In the genomic region with DNA sequence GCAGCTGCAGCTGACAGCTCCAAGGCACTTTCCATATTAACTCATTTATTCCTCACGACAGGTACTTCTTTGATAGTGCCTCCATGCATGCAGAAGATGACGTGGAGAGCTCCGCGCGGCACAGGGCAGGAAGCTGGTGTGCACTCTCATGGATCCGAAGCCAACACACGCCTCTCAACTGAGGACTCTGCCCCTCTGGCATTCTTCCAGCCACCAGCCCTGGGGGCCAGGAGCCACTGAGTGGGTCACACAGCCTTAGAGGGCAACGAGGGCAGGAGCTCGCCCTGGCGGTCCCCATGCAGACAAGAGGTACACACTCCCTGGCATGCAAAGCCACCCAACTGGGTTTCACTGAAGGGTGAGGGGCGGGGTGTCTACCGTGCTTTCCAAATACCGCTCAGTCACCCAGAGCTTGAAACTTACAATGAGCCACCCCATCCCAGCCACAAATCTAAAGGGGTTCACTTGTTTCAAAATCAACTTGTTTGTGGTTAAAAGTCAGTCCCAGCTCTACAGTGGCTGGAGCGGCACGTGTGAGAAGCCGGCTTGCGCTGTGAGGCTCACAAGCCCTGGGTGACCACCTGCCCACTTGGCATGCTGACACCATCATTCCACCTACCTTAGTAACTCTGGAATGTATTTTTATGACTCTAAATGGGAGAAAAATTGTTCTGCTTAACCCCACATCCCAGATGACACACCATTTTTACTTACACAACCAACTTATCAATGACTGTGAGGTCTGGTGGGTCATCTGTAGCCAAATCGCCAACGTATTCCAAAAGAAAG, we compare ENCODE assay signal across 26 cellular contexts. TPM values are rescaled to one million over a fixed set of nuclear protein-coding genes. Genes with fewer than 3 reads are reported as not detected.
DNase-seq lines count a peak whose midpoint lies in the region; ATAC-seq and TF ChIP-seq lines count a peak whose summit lies in the region.
"Had no signal": no experiment of that assay in that cellular context is flagged by ENCODE, and none has a peak within 500 bp of the region (broad histone marks: within the 10 kb centered on the region; RNA-seq: fewer than 3 reads in every experiment).

No MANE protein-coding gene starts in this region.

- H3K14ac ChIP-seq in IMR-90 (replicated peaks; ENCODE audit: low read depth, low read length), result no peak overlapping the region

- in situ Hi-C loops in IMR-90 (cut with MboI; ENCODE audit: low sequenced_read_pairs), result no loop called here

- TF ChIP-seq POLR2A in IMR-90 (IDR thresholded peaks at IDR 0.05; ENCODE audit: low read depth, low read length) (no peak), spleen (IDR thresholded peaks at IDR 0.05) (no peak)

- no peak overlapping the region for H3K9ac ChIP-seq in IMR-90 (ENCODE audit: low read depth, low read length)
- H3K9ac ChIP-seq in endodermal cell (ENCODE audit: extremely low read depth, low read length, poor library complexity, severe bottlenecking), result no peak overlapping the region
- H3K9ac ChIP-seq: SK-N-SH had no signal

- H3K27ac ChIP-seq in IMR-90 (ENCODE audit: insufficient read depth, low read length) (no peak overlapping the region), endodermal cell (ENCODE audit: low read depth, low read length) (no peak overlapping the region), spleen (no peak overlapping the region)
- H3K27ac ChIP-seq: neutrophil, prostate gland, testis, uterus had no signal

- no peak overlapping the region for H2BK5ac ChIP-seq in IMR-90 (ENCODE audit: low read depth, low read length, poor library complexity, severe bottlenecking)

- no peak for TF ChIP-seq RAD21 in IMR-90 (IDR thresholded peaks at IDR 0.05; ENCODE audit: low read length)

- H2BK120ac ChIP-seq in IMR-90 (ENCODE audit: low read depth, low read length), result no peak overlapping the region

- H3K4me1 ChIP-seq in IMR-90 (ENCODE audit: control insufficient read depth, insufficient read depth, low read length), result no peaks in the 10 kb centered on the region; the same call in 1 of the 2 replicates
- peaks cover 3% of the 10 kb centered on the region for H3K4me1 ChIP-seq in endodermal cell (ENCODE audit: control insufficient read depth, insufficient read depth, low read length)
- peaks cover 0 to 2% (median 0%) of the 10 kb centered on the region in 6 donors for H3K4me1 ChIP-seq in spleen
- H3K4me1 ChIP-seq: prostate gland, uterus had no signal

- POLR2A ChIA-PET in activated naive CD8-positive, alpha-beta T cell treated with anti-CD3 and anti-CD28 coated beads, Interleukin-2, amount 10 ng/mL, durations not matched to agents 7 days and 5 days (lab: Charles Lee), result interaction anchor here (0.9 kb wide), 1 partner anchor 12 kb away, joined by 3 read pairs; no protein-coding TSS in a partner anchor
- POLR2A ChIA-PET in IMR-90 (lab: Charles Lee; ENCODE audit: unreplicated experiment) (no interaction called here), GM10248 (lab: Yijun Ruan, JAX) (no interaction called here)

- intact Hi-C loops in IMR-90 (cut with micrococcal nuclease), result no loop called here
- intact Hi-C loops in spleen (cut with DNase I; ENCODE audit: low total_unique reads), result no loop called here

- TF ChIP-seq CTCF in IMR-90 (conservative IDR thresholded peaks at IDR 0.05; ENCODE audit: low read depth, low read length) (no peak), endodermal cell (conservative IDR thresholded peaks at IDR 0.05) (no peak), spleen (IDR thresholded peaks at IDR 0.05 in 8 of 11, conservative IDR thresholded peaks at IDR 0.05 in 3 of 11) (no peak), GM10248 (IDR thresholded peaks at IDR 0.05; ENCODE audit: control extremely low read depth, extremely low read depth, low read depth, missing control alignments) (no peak)

- no TSS peak for BruUV-seq in IMR-90 (replicated peaks; lab: Mats Ljungman, UMichigan)

- peaks cover 11% of the 10 kb centered on the region for H3K4me1 Mint-ChIP-seq in activated naive CD8-positive, alpha-beta T cell treated with anti-CD3 and anti-CD28 coated beads, Interleukin-2, amount 10 ng/mL, durations not matched to agents 7 days and 5 days
- peaks cover 6% of the 10 kb centered on the region for H3K4me1 Mint-ChIP-seq in activated naive CD8-positive, alpha-beta T cell treated with anti-CD3 and anti-CD28 coated beads for 36 hours
- H3K4me1 Mint-ChIP-seq in endodermal cell, result no peaks in the 10 kb centered on the region
- H3K4me1 Mint-ChIP-seq: H9 had no signal

- no peak overlapping the region for H3K27ac Mint-ChIP-seq in activated naive CD8-positive, alpha-beta T cell treated with anti-CD3 and anti-CD28 coated beads, Interleukin-2, amount 10 ng/mL, durations not matched to agents 7 days and 5 days
- no peak overlapping the region for H3K27ac Mint-ChIP-seq in activated naive CD8-positive, alpha-beta T cell treated with anti-CD3 and anti-CD28 coated beads for 36 hours
- H3K27ac Mint-ChIP-seq in endodermal cell, result peak overlapping the region; percentile 42
- H3K27ac Mint-ChIP-seq: activated CD4-positive, alpha-beta T cell treated with anti-CD3 and anti-CD28 coated beads, Interleukin-2, amount 10 ng/mL, durations not matched to agents 24 days and 14 days had no signal

- peaks cover 69% of the 10 kb centered on the region for H3K36me3 ChIP-seq in IMR-90 (ENCODE audit: control insufficient read depth, insufficient read depth, low read length)
- H3K36me3 ChIP-seq in endodermal cell (ENCODE audit: control insufficient read depth, insufficient read depth, low read length), result peaks cover 89% of the 10 kb centered on the region
- H3K36me3 ChIP-seq in spleen, result peaks cover 6 to 100% (median 98%) of the 10 kb centered on the region in 6 donors
- H3K36me3 ChIP-seq: uterus had no signal

- peak; percentile 10 for DNase-seq in activated naive CD8-positive, alpha-beta T cell treated with anti-CD3 and anti-CD28 coated beads, Interleukin-2, amount 10 ng/mL, durations not matched to agents 7 days and 5 days
- DNase-seq in activated naive CD8-positive, alpha-beta T cell treated with anti-CD3 and anti-CD28 coated beads for 36 hours, result no peak
- DNase-seq in IMR-90, result peak; percentile 37
- peak; percentile 23 for DNase-seq in endodermal cell
- peak; percentile 60 for DNase-seq in spleen
- no peak for DNase-seq in HCEC 1CT
- no peak for DNase-seq in GM10248 (ENCODE audit: extremely low spot score)
- DNase-seq: ACHN; activated CD4-positive, alpha-beta T cell treated with anti-CD3 and anti-CD28 coated beads, Interleukin-2, amount 10 ng/mL, durations not matched to agents 24 days and 14 days; anterior cingulate cortex; central memory CD4-positive, alpha-beta T cell; DMS79 treated with DMSO at 0.1 percent for 48 hours; H9; NCI-H1092 treated with DMSO at 0.1 percent for 48 hours; NCI-H1930; NCI-H2227 treated with DMSO at 0.1 percent for 48 hours; NCI-H69; SK-N-SH; stimulated activated CD4-positive, alpha-beta T cell treated with anti-CD3 and anti-CD28 coated beads, Interleukin-2, amount 100 ng/mL, for 24 hours; T-helper 2 cell; testis; uterus had no signal

- no peak overlapping the region for H3K18ac ChIP-seq in IMR-90 (ENCODE audit: low read depth, low read length)

- H3K56ac ChIP-seq in IMR-90 (ENCODE audit: extremely low read depth, insufficient read depth, low read length), result no peak overlapping the region

- peak overlapping the region; percentile 58 for H2AFZ ChIP-seq in IMR-90 (replicated peaks; ENCODE audit: low read length, poor library complexity)

- H3K4me3 ChIP-seq in IMR-90 (ENCODE audit: insufficient read depth, low read depth, low read length) (no peak overlapping the region), endodermal cell (ENCODE audit: low read length) (no peak overlapping the region), spleen (no peak overlapping the region)
- H3K4me3 ChIP-seq: prostate gland, skin epidermis, testis, uterus had no signal

- H4K91ac ChIP-seq in IMR-90 (ENCODE audit: insufficient read depth, low read depth, low read length), result no peak overlapping the region

- H4K8ac ChIP-seq in IMR-90 (ENCODE audit: low read depth in 2 of 2, low read length in 2 of 2), result no peak overlapping the region

- H3K79me1 ChIP-seq in IMR-90 (ENCODE audit: low read depth in 1 of 2, low read length in 2 of 2), result peaks cover 8 to 39% of the 10 kb centered on the region in 2 experiments; a peak in 3 of 4 replicates

- H3K4me2 ChIP-seq in IMR-90 (ENCODE audit: low read depth, low read length), result no peak overlapping the region
- H3K4me2 ChIP-seq: SK-N-SH had no signal

- H3K23ac ChIP-seq in IMR-90 (ENCODE audit: low read depth, low read length), result no peak overlapping the region

- WGBS in IMR-90 (ENCODE audit: extremely low coverage in 2 of 2, insufficient read length in 1 of 2), 2 experiments, result 93% methylated on average over 5 of the region's 19 CpGs; no CpG with 5 or more reads in 1 of the 2 experiments
- 95 to 97% methylated on average over 15 to 19 of the region's 19 CpGs for WGBS in endodermal cell (ENCODE audit: insufficient coverage in 1 of 2, insufficient read length in 1 of 2), 2 experiments
- WGBS in spleen, 5 donors, result 93 to 95% (median 94%) methylated on average over 16 to 19 of the region's 19 CpGs

- no peak for ATAC-seq in activated naive CD8-positive, alpha-beta T cell treated with anti-CD3 and anti-CD28 coated beads, Interleukin-2, amount 10 ng/mL, durations not matched to agents 7 days and 5 days (ENCODE audit: low read depth)
- ATAC-seq in IMR-90 (ENCODE audit: low read depth) (no peak), GM21786 (IDR thresholded peaks at IDR 0.05; ENCODE audit: unreplicated experiment) (no peak)

- H2BK15ac ChIP-seq in IMR-90 (ENCODE audit: low read depth, low read length), result no peak overlapping the region

- CTCF ChIA-PET in IMR-90 (lab: Yijun Ruan, JAX) (no interaction called here), GM10248 (lab: Yijun Ruan, JAX) (interaction anchor here (0.8 to 1.8 kb wide), 3 partner anchors 9 to 183 kb away, joined by 3 to 8 read pairs (median 4); no protein-coding TSS in a partner anchor)

- H3K27me3 ChIP-seq in IMR-90 (ENCODE audit: control insufficient read depth, insufficient read depth, low read length) (no peaks in the 10 kb centered on the region), endodermal cell (ENCODE audit: control insufficient read depth, insufficient read depth, low read length, poor library complexity, severe bottlenecking) (no peaks in the 10 kb centered on the region), spleen (replicated peaks in 1 of 7) (no peaks in the 10 kb centered on the region)
- H3K27me3 ChIP-seq: neutrophil, testis, uterus had no signal

- no peak overlapping the region for H2BK20ac ChIP-seq in IMR-90 (ENCODE audit: low read depth, low read length)

- dilution Hi-C loops in IMR-90 (cut with HindIII; ENCODE audit: low sequenced_read_pairs, unreplicated experiment), result no loop called here

- H3K9me1 ChIP-seq in IMR-90 (ENCODE audit: insufficient read depth, low read length), result peaks cover 6% of the 10 kb centered on the region; the same call in 1 of the 2 replicates

- H3K36me3 Mint-ChIP-seq in activated naive CD8-positive, alpha-beta T cell treated with anti-CD3 and anti-CD28 coated beads, Interleukin-2, amount 10 ng/mL, durations not matched to agents 7 days and 5 days, result peaks cover 34% of the 10 kb centered on the region
- peaks cover 34% of the 10 kb centered on the region for H3K36me3 Mint-ChIP-seq in activated naive CD8-positive, alpha-beta T cell treated with anti-CD3 and anti-CD28 coated beads for 36 hours
- peaks cover 79% of the 10 kb centered on the region for H3K36me3 Mint-ChIP-seq in endodermal cell (ENCODE audit: low read depth)

- no peaks in the 10 kb centered on the region for H3K9me3 ChIP-seq in IMR-90 (ENCODE audit: control insufficient read depth, insufficient read depth, low read length)
- H3K9me3 ChIP-seq in endodermal cell (ENCODE audit: control insufficient read depth, low read length), result no peaks in the 10 kb centered on the region
- no peaks in the 10 kb centered on the region for H3K9me3 ChIP-seq in spleen
- H3K9me3 ChIP-seq: neutrophil, prostate gland, SK-N-SH, testis, uterus had no signal

- H3K4me3 Mint-ChIP-seq in activated naive CD8-positive, alpha-beta T cell treated with anti-CD3 and anti-CD28 coated beads, Interleukin-2, amount 10 ng/mL, durations not matched to agents 7 days and 5 days, result no peak overlapping the region
- no peak overlapping the region for H3K4me3 Mint-ChIP-seq in activated naive CD8-positive, alpha-beta T cell treated with anti-CD3 and anti-CD28 coated beads for 36 hours
- H3K4me3 Mint-ChIP-seq in endodermal cell, result no peak overlapping the region
- H3K4me3 Mint-ChIP-seq: activated CD4-positive, alpha-beta T cell treated with anti-CD3 and anti-CD28 coated beads, Interleukin-2, amount 10 ng/mL, durations not matched to agents 24 days and 14 days; H9 had no signal

- peaks cover 9% of the 10 kb centered on the region for H4K20me1 ChIP-seq in IMR-90 (ENCODE audit: insufficient read depth, low read length)

- no peaks in the 10 kb centered on the region for H3K27me3 Mint-ChIP-seq in activated naive CD8-positive, alpha-beta T cell treated with anti-CD3 and anti-CD28 coated beads, Interleukin-2, amount 10 ng/mL, durations not matched to agents 7 days and 5 days
- no peaks in the 10 kb centered on the region for H3K27me3 Mint-ChIP-seq in activated naive CD8-positive, alpha-beta T cell treated with anti-CD3 and anti-CD28 coated beads for 36 hours
- no peaks in the 10 kb centered on the region for H3K27me3 Mint-ChIP-seq in endodermal cell (ENCODE audit: insufficient read depth)
- H3K27me3 Mint-ChIP-seq: activated CD4-positive, alpha-beta T cell treated with anti-CD3 and anti-CD28 coated beads, Interleukin-2, amount 10 ng/mL, durations not matched to agents 24 days and 14 days had no signal

- no peak overlapping the region for H4K5ac ChIP-seq in IMR-90 (ENCODE audit: low read depth, low read length)

- H2AK9ac ChIP-seq in IMR-90 (replicated peaks; ENCODE audit: low read depth, low read length, poor library complexity), result peak overlapping the region; percentile 75

- no peak overlapping the region for H3K4ac ChIP-seq in IMR-90 (ENCODE audit: low read depth, low read length)

- no peaks in the 10 kb centered on the region for H3K9me3 Mint-ChIP-seq in activated naive CD8-positive, alpha-beta T cell treated with anti-CD3 and anti-CD28 coated beads, Interleukin-2, amount 10 ng/mL, durations not matched to agents 7 days and 5 days
- H3K9me3 Mint-ChIP-seq in activated naive CD8-positive, alpha-beta T cell treated with anti-CD3 and anti-CD28 coated beads for 36 hours, result no peaks in the 10 kb centered on the region
- no peaks in the 10 kb centered on the region for H3K9me3 Mint-ChIP-seq in endodermal cell
- H3K9me3 Mint-ChIP-seq: activated CD4-positive, alpha-beta T cell treated with anti-CD3 and anti-CD28 coated beads, Interleukin-2, amount 10 ng/mL, durations not matched to agents 24 days and 14 days; H9 had no signal

- H2AK5ac ChIP-seq in IMR-90 (ENCODE audit: low read depth, low read length), result no peak overlapping the region

RNA-seq across cellular contexts. Expression of gene NOP14, which starts 16.2 kb away (rescaled TPM):
- total RNA-seq in activated naive CD8-positive, alpha-beta T cell treated with anti-CD3 and anti-CD28 coated beads, Interleukin-2, amount 10 ng/mL, durations not matched to agents 7 days and 5 days, result 10 to 100 TPM; 36.8 to 40.3 TPM
- total RNA-seq in activated naive CD8-positive, alpha-beta T cell treated with anti-CD3 and anti-CD28 coated beads for 36 hours, result 100 to 1,000 TPM in 1 of 2 experiments, 10 to 100 TPM in 1; 99.1 to 102 TPM
- total RNA-seq in IMR-90 (2012; rRNA removed) (10.9 and 19.2 TPM in 2 replicates), endodermal cell (10 to 100 TPM; 23.0 to 31.9 TPM), spleen (10 to 100 TPM; 21.1 to 30.5 (median 25.0) TPM)
- polyA plus RNA-seq in IMR-90 (2012; rRNA removed) (11.3 and 12.6 TPM in 2 replicates), spleen (10 to 100 TPM; 10.2 to 20.3 (median 12.2) TPM)
- polyA plus RNA-seq in IMR-90 (2012; cell fraction: cytosol; rRNA removed), result 5.4 and 8.4 TPM in 2 replicates
- polyA plus RNA-seq in IMR-90 (2012; cell fraction: nucleus; rRNA removed; ENCODE audit: low replicate concordance), result 6.7 and 10.4 TPM in 2 replicates
- polyA plus RNA-seq in endodermal cell (2013, experiment 1 of 2), result 20.5 TPM
- 18.2 TPM for polyA plus RNA-seq in endodermal cell (2013, experiment 2 of 2)

RNA-seq across cellular contexts. Expression of gene GRK4, which starts 16.4 kb away (rescaled TPM):
- 1 to 10 TPM; 2.4 to 3.4 TPM for total RNA-seq in activated naive CD8-positive, alpha-beta T cell treated with anti-CD3 and anti-CD28 coated beads, Interleukin-2, amount 10 ng/mL, durations not matched to agents 7 days and 5 days
- 1 to 10 TPM; 2.6 to 3.2 TPM for total RNA-seq in activated naive CD8-positive, alpha-beta T cell treated with anti-CD3 and anti-CD28 coated beads for 36 hours
- total RNA-seq in IMR-90 (2012; rRNA removed) (1.6 and 1.7 TPM in 2 replicates), endodermal cell (1 to 10 TPM; 2.8 to 4.2 TPM), spleen (1 to 10 TPM; 1.8 to 4.3 (median 2.6) TPM)
- polyA plus RNA-seq in IMR-90 (2012; rRNA removed) (2.1 and 2.2 TPM in 2 replicates), spleen (1 to 10 TPM; 1.0 to 1.7 (median 1.2) TPM)
- polyA plus RNA-seq in IMR-90 (2012; cell fraction: cytosol; rRNA removed), result 2.0 and 2.3 TPM in 2 replicates
- polyA plus RNA-seq in IMR-90 (2012; cell fraction: nucleus; rRNA removed; ENCODE audit: low replicate concordance), result 1.1 and 1.6 TPM in 2 replicates
- 3.5 TPM for polyA plus RNA-seq in endodermal cell (2013, experiment 1 of 2)
- polyA plus RNA-seq in endodermal cell (2013, experiment 2 of 2), result 4.0 TPM

Comparison
In these comparisons a context has a peak if more than half of its experiments do, and no peak if none do; other contexts are left out.
1. DNase-seq: peak in activated naive CD8-positive, alpha-beta T cell treated with anti-CD3 and anti-CD28 coated beads, Interleukin-2, amount 10 ng/mL, durations not matched to agents 7 days and 5 days (single experiment), IMR-90 (single experiment), endodermal cell (single experiment) and spleen (single experiment); none in activated naive CD8-positive, alpha-beta T cell treated with anti-CD3 and anti-CD28 coated beads for 36 hours (single experiment), HCEC 1CT (single experiment) and GM10248 (single experiment).